Comparison of ENCODE assay signal across 8 cellular contexts in the genomic region with DNA sequence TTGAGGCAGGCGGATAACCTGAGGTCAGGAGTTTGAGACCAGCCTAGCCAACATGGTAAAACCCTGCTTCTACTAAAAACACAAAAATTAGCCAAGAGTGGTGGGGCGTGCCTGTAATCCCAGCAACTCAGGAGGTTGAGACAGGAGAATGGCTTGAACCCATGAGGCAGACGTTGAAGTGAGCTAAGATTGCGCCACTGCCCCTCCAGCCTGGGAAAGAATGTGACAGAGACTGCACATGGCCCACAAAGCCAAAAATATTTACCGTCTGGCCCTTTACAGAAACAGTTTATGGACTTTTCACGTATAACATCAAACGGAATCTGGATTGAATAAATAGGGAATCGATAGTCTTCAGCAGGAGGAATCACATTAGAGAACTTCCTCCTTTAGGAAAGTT. TPM values are rescaled to one million over a fixed set of nuclear protein-coding genes. Genes with fewer than 3 reads are reported as not detected.
A peak's percentile ranks its signal among the peaks of the same experiment; 100 is the strongest.
DNase-seq lines count a peak whose midpoint lies in the region; ATAC-seq and TF ChIP-seq lines count a peak whose summit lies in the region.

No MANE protein-coding gene starts in this region.

- H3K27me3 ChIP-seq in esophagus squamous epithelium (no peaks in the 10 kb centered on the region), smooth muscle cell (ENCODE audit: low read depth) (no peaks in the 10 kb centered on the region)

- H3K4me2 ChIP-seq in smooth muscle cell, result peak overlapping the region; percentile 84

- H3K9me3 Mint-ChIP-seq in activated CD4-positive, alpha-beta T cell treated with anti-CD3 and anti-CD28 coated beads for 36 hours (ENCODE audit: low read depth), result no peaks in the 10 kb centered on the region

- peaks cover 64% of the 10 kb centered on the region for H3K36me3 Mint-ChIP-seq in activated CD4-positive, alpha-beta T cell treated with anti-CD3 and anti-CD28 coated beads for 36 hours (ENCODE audit: low read depth)

- H3K27ac ChIP-seq in esophagus squamous epithelium, result peak overlapping the region in 3 of 4 donors; percentile 41 to 85 (median 75)
- H3K27ac ChIP-seq in smooth muscle cell (ENCODE audit: low read depth), result peak overlapping the region; percentile 71

- intact Hi-C loops in activated CD4-positive, alpha-beta T cell treated with anti-CD3 and anti-CD28 coated beads for 36 hours (cut with DNase I, micrococcal nuclease), result no loop called here
- intact Hi-C loops in esophagus squamous epithelium (cut with DNase I), result no loop called here

- H3K4me3 Mint-ChIP-seq in activated CD4-positive, alpha-beta T cell treated with anti-CD3 and anti-CD28 coated beads for 36 hours, result no peak overlapping the region

- peaks cover 78% of the 10 kb centered on the region for H4K20me1 ChIP-seq in smooth muscle cell (ENCODE audit: low read depth)

- H2AFZ ChIP-seq in smooth muscle cell (ENCODE audit: low read depth), result no peak overlapping the region

- H3K4me3 ChIP-seq in esophagus squamous epithelium (peak overlapping the region in 2 of 4 donors; percentile 77 to 86), smooth muscle cell (peak overlapping the region; percentile 71)

- H3K36me3 ChIP-seq in esophagus squamous epithelium (peaks cover 15 to 48% (median 21%) of the 10 kb centered on the region in 3 donors), smooth muscle cell (ENCODE audit: low read depth) (peaks cover 27% of the 10 kb centered on the region)

- peak overlapping the region; percentile 85 for H3K27ac Mint-ChIP-seq in activated CD4-positive, alpha-beta T cell treated with anti-CD3 and anti-CD28 coated beads for 36 hours

- peaks cover 78% of the 10 kb centered on the region for H3K79me2 ChIP-seq in smooth muscle cell (ENCODE audit: low read depth)

- H3F3A ChIP-seq in smooth muscle cell (ENCODE audit: low read depth), result peaks cover 56% of the 10 kb centered on the region

- CTCF ChIA-PET in activated CD4-positive, alpha-beta T cell treated with anti-CD3 and anti-CD28 coated beads for 36 hours (lab: Charles Lee), result interaction anchor here (1.4 to 1.6 kb wide), 2 partner anchors 22 to 25 kb away, joined by 4 to 7 read pairs; a partner anchor contains a TSS

- ATAC-seq in activated CD4-positive, alpha-beta T cell treated with anti-CD3 and anti-CD28 coated beads for 36 hours, result no peak
- no peak for ATAC-seq in GM21447 (IDR thresholded peaks at IDR 0.05; ENCODE audit: unreplicated experiment)
- ATAC-seq in HG03095 (IDR thresholded peaks at IDR 0.05; ENCODE audit: unreplicated experiment), result no peak

- TF ChIP-seq POLR2A in esophagus squamous epithelium (IDR thresholded peaks at IDR 0.05), result no peak

- peak overlapping the region; percentile 83 for H3K9ac ChIP-seq in smooth muscle cell (ENCODE audit: low read depth)

- H3K4me1 ChIP-seq in esophagus squamous epithelium (peaks cover 17 to 62% (median 35%) of the 10 kb centered on the region in 3 donors), smooth muscle cell (ENCODE audit: low read depth) (peaks cover 37% of the 10 kb centered on the region)

- no peak for DNase-seq in activated CD4-positive, alpha-beta T cell treated with anti-CD3 and anti-CD28 coated beads for 36 hours
- no peak for DNase-seq in activated CD4-positive, alpha-beta T cell treated with anti-CD3 and anti-CD28 coated beads, Interleukin-2, amount 50 U/mL, for 48 hours
- DNase-seq in RPMI7951 (ENCODE audit: low read depth) (peak; percentile 30), esophagus squamous epithelium (lab: John Stamatoyannopoulos, UW) (no peak), smooth muscle cell (lab: John Stamatoyannopoulos, UW; ENCODE audit: unreplicated experiment) (no peak), NCI-H1436 (lab: John Stamatoyannopoulos, UW) (no peak)

- POLR2A ChIA-PET in activated CD4-positive, alpha-beta T cell treated with anti-CD3 and anti-CD28 coated beads for 36 hours (lab: Charles Lee), result interaction anchor here (0.5 to 1.3 kb wide), 3 partner anchors 22 to 197 kb away, joined by 4 to 10 read pairs (median 9); a partner anchor contains a TSS

- peaks cover 55% of the 10 kb centered on the region for H3K4me1 Mint-ChIP-seq in activated CD4-positive, alpha-beta T cell treated with anti-CD3 and anti-CD28 coated beads for 36 hours

- TF ChIP-seq CTCF in esophagus squamous epithelium (IDR thresholded peaks at IDR 0.05) (no peak), smooth muscle cell (IDR thresholded peaks at IDR 0.05; ENCODE audit: borderline replicate concordance, insufficient read depth, poor library complexity, severe bottlenecking) (no peak)

- no peaks in the 10 kb centered on the region for H3K27me3 Mint-ChIP-seq in activated CD4-positive, alpha-beta T cell treated with anti-CD3 and anti-CD28 coated beads for 36 hours

- 37 to 41% methylated on average over 8 of the region's 8 CpGs for WGBS in esophagus squamous epithelium, 2 donors
- 47% methylated on average over 8 of the region's 8 CpGs for WGBS in smooth muscle cell (ENCODE audit: low lambda C conversion rate)

- H3K9me3 ChIP-seq in esophagus squamous epithelium (no peaks in the 10 kb centered on the region), smooth muscle cell (replicated peaks; ENCODE audit: low read depth) (no peaks in the 10 kb centered on the region)

RNA-seq across cellular contexts. Expression of a gene that starts 3.5 kb away (rescaled TPM):
- total RNA-seq in activated CD4-positive, alpha-beta T cell treated with anti-CD3 and anti-CD28 coated beads for 36 hours, result 100 to 1,000 TPM in 1 of 2 experiments, 10 to 100 TPM in 1; 92.7 to 105 TPM
- 43.1 and 49.3 TPM in 2 replicates for total RNA-seq in RPMI7951 (2014; rRNA removed; shearing (Covaris generic))
- 10 to 100 TPM; 40.9 to 78.6 (median 63.8) TPM for total RNA-seq in esophagus squamous epithelium
- total RNA-seq in smooth muscle cell, result 108 and 118 TPM in 2 replicates
- 60.9 and 65.9 TPM in 2 replicates for polyA plus RNA-seq in smooth muscle cell

RNA-seq across cellular contexts. Expression of a gene that starts 3.8 kb away (rescaled TPM):
- total RNA-seq in activated CD4-positive, alpha-beta T cell treated with anti-CD3 and anti-CD28 coated beads for 36 hours, result 100 to 1,000 TPM; 136 to 175 TPM
- total RNA-seq in RPMI7951 (2014; rRNA removed; shearing (Covaris generic)), result 45.2 and 57.9 TPM in 2 replicates
- total RNA-seq in esophagus squamous epithelium (10 to 100 TPM in 3 of 4 donors, 1 to 10 TPM in 1; 9.0 to 33.7 (median 14.4) TPM), smooth muscle cell (22.7 and 26.2 TPM in 2 replicates)
- polyA plus RNA-seq in smooth muscle cell, result 9.1 and 13.5 TPM in 2 replicates

RNA-seq across cellular contexts. Expression of a gene that starts 22.5 kb away (rescaled TPM):
- 10 to 100 TPM; 34.7 to 39.1 TPM for total RNA-seq in activated CD4-positive, alpha-beta T cell treated with anti-CD3 and anti-CD28 coated beads for 36 hours
- total RNA-seq in RPMI7951 (2014; rRNA removed; shearing (Covaris generic)), result 13.8 and 16.6 TPM in 2 replicates
- total RNA-seq in esophagus squamous epithelium, result 10 to 100 TPM; 15.6 to 27.7 (median 20.0) TPM
- total RNA-seq in smooth muscle cell, result 19.5 and 20.6 TPM in 2 replicates
- polyA plus RNA-seq in smooth muscle cell, result 8.8 and 13.9 TPM in 2 replicates
